ENCODE assay signal across 8 cellular contexts in the genomic region with DNA sequence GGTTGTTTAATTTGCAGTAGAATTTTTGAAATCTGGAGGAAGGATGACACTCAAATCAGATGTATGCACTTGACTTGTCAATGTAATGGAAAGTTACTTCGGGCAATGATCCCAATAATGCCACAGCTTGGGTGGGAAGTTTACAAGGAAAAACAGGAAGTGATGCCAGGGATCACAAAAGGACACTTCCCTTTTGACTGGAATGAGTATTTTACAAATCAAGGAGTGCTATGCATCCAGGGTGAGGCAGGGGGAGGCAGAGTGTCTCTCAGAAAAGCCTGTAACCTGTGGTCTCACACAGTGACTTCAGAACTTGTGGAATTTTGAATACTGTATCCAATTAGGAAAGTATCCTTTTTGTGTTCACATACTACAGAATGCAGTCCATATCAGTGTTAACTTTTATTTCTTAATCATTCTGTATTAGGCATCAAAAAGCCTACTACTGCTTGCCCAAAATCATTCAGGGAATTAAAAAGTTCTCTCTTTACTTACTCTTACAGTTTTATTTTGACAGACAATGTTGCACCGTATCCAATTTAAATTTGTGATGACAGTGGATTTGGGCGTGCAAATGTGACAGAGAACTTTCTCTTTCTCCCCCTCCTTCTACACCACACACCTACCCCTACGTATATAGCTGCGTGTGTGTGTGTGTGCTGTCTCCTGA.
A peak's percentile ranks its signal among the peaks of the same experiment; 100 is the strongest.
DNase-seq lines count a peak whose midpoint lies in the region; ATAC-seq and TF ChIP-seq lines count a peak whose summit lies in the region.

No MANE protein-coding gene starts in this region.

- no peaks in the 10 kb centered on the region for H3K4me1 Mint-ChIP-seq in CD4-positive, alpha-beta T cell (ENCODE audit: low read depth)

- no peak overlapping the region for H3K27ac Mint-ChIP-seq in CD4-positive, alpha-beta T cell

- H3K9ac ChIP-seq in liver (ENCODE audit: low read depth in 1 of 2, low read length in 2 of 2), result no peak overlapping the region

- in situ Hi-C loops in G401 (cut with HindIII; ENCODE audit: low sequenced_read_pairs), result no loop called here
- in situ Hi-C loops in brain microvascular endothelial cell (cut with HindIII; ENCODE audit: low pct_ligation_motif_present, low sequenced_read_pairs), result no loop called here

- H3K27ac ChIP-seq in brain microvascular endothelial cell (no peak overlapping the region), liver (ENCODE audit: low read depth in 1 of 2, low read length in 2 of 2) (no peak overlapping the region)
- H3K27ac ChIP-seq in CD4-positive, alpha-beta T cell (ENCODE audit: low read depth, low read length), result no peak overlapping the region

- H3K27me3 ChIP-seq in brain microvascular endothelial cell (replicated peaks) (no peaks in the 10 kb centered on the region), liver (ENCODE audit: control insufficient read depth in 4 of 4, insufficient read depth in 4 of 4, low read length in 3 of 4) (no peaks in the 10 kb centered on the region)
- no peaks in the 10 kb centered on the region for H3K27me3 ChIP-seq in CD4-positive, alpha-beta T cell (ENCODE audit: control insufficient read depth, insufficient read depth, low read length)

- DNase-seq in G401 (ENCODE audit: low spot score) (peak; percentile 7), NCI-H1048 (lab: John Stamatoyannopoulos, UW) (peak; percentile 4), brain microvascular endothelial cell (peak; percentile 76)
- no peak for DNase-seq in CD4-positive, alpha-beta T cell

- no peaks in the 10 kb centered on the region for H3K4me1 ChIP-seq in liver (ENCODE audit: control insufficient read depth in 4 of 4, insufficient read depth in 4 of 4, low read length in 3 of 4)

- H3K27me3 Mint-ChIP-seq in CD4-positive, alpha-beta T cell, result no peaks in the 10 kb centered on the region

- POLR2A ChIA-PET in CD4-positive, alpha-beta T cell (lab: Charles Lee), result no interaction called here

- H3K36me3 Mint-ChIP-seq in CD4-positive, alpha-beta T cell (ENCODE audit: low read depth), result no peaks in the 10 kb centered on the region

- TF ChIP-seq CTCF in brain microvascular endothelial cell (IDR thresholded peaks at IDR 0.05; ENCODE audit: low read depth, low read length, missing control alignments) (peak; percentile 93), liver (IDR thresholded peaks at IDR 0.05; ENCODE audit: low read depth, low read length, missing input control) (peak; percentile 25)
- no peak for TF ChIP-seq CTCF in CD4-positive, alpha-beta T cell (IDR thresholded peaks at IDR 0.05)

- no peaks in the 10 kb centered on the region for H3K9me3 Mint-ChIP-seq in CD4-positive, alpha-beta T cell

- H3K4me3 ChIP-seq in brain microvascular endothelial cell (ENCODE audit: low read depth, low read length) (no peak overlapping the region), liver (ENCODE audit: low read depth in 1 of 3, low read length in 3 of 3) (no peak overlapping the region)

- H3K36me3 ChIP-seq in brain microvascular endothelial cell (replicated peaks) (no peaks in the 10 kb centered on the region), liver (ENCODE audit: control insufficient read depth in 4 of 4, insufficient read depth in 3 of 4, low read depth in 1 of 4, low read length in 3 of 4) (no peaks in the 10 kb centered on the region)

- WGBS in liver, result 62% methylated on average over 5 of the region's 5 CpGs

- H3K9me3 ChIP-seq in liver (ENCODE audit: control insufficient read depth in 4 of 4, low read length in 3 of 4), result no peaks in the 10 kb centered on the region
- H3K9me3 ChIP-seq in CD4-positive, alpha-beta T cell (ENCODE audit: control insufficient read depth, low read length), result no peaks in the 10 kb centered on the region

- intact Hi-C loops in CD4-positive, alpha-beta T cell (cut with DNase I, micrococcal nuclease), result no loop called here

- ATAC-seq in GM19351 (IDR thresholded peaks at IDR 0.05; ENCODE audit: unreplicated experiment) (no peak), GM21381 (IDR thresholded peaks at IDR 0.05; ENCODE audit: unreplicated experiment) (no peak), GM18511 (IDR thresholded peaks at IDR 0.05; ENCODE audit: unreplicated experiment) (no peak)
- ATAC-seq in CD4-positive, alpha-beta T cell (ENCODE audit: poor library complexity), result no peak

- no peak overlapping the region for H3K4me3 Mint-ChIP-seq in CD4-positive, alpha-beta T cell

- CTCF ChIA-PET in CD4-positive, alpha-beta T cell (lab: Charles Lee), result interaction anchor here (1.2 kb wide), 1 partner anchor 13 kb away, joined by 4 read pairs; no protein-coding TSS in a partner anchor

- peak; percentile 67 to 71 for TF ChIP-seq RAD21 in liver (IDR thresholded peaks at IDR 0.05)

TF ChIP-seq in liver, 16 proteins besides CTCF, POLR2A, EP300 and RAD21:
- no peak for TF ChIP-seq JUND (IDR thresholded peaks at IDR 0.05)
- TF ChIP-seq RXRA (IDR thresholded peaks at IDR 0.05), result peak in 1 of 2 donors; percentile 30
- peak; percentile 64 for TF ChIP-seq NR2F2 (IDR thresholded peaks at IDR 0.05)

Comparison
In these comparisons a context has a peak if more than half of its experiments do, and no peak if none do; other contexts are left out.
1. DNase-seq: peak in G401 (single experiment), NCI-H1048 (single experiment) and brain microvascular endothelial cell (single experiment); none in CD4-positive, alpha-beta T cell (0 of 10).